In genomic region chr5:154850255-154851062, GRCh38 we compare ENCODE assay signal across 9 cellular contexts. TPM values are rescaled to one million over a fixed set of nuclear protein-coding genes. Genes with fewer than 3 reads are reported as not detected.
DNase-seq lines count a peak whose midpoint lies in the region; ATAC-seq and TF ChIP-seq lines count a peak whose summit lies in the region.
"Had no signal": no experiment of that assay in that cellular context is flagged by ENCODE, and none has a peak within 500 bp of the region (broad histone marks: within the 10 kb centered on the region; RNA-seq: fewer than 3 reads in every experiment).

TSS of gene FAXDC2 (minus strand) at chr5:154850603. CDS start at chr5:154838178, 12,425 bp downstream.

- H3K9me3 Mint-ChIP-seq in CD4-positive, alpha-beta T cell: no peaks in the 10 kb centered on the region
- H3K9me3 Mint-ChIP-seq: activated naive CD8-positive, alpha-beta T cell treated with anti-CD3 and anti-CD28 coated beads, Interleukin-2, amount 10 ng/mL, durations not matched to agents 7 days and 5 days had no signal

- no peak within 1 kb of the TSS for H3K4me3 Mint-ChIP-seq in CD4-positive, alpha-beta T cell
- H3K4me3 Mint-ChIP-seq: activated naive CD8-positive, alpha-beta T cell treated with anti-CD3 and anti-CD28 coated beads, Interleukin-2, amount 10 ng/mL, durations not matched to agents 7 days and 5 days had no signal

- intact Hi-C loops in CD4-positive, alpha-beta T cell (cut with DNase I, micrococcal nuclease): loop anchor here (10.0 kb wide), 2 partner anchors 406 to 656 kb away; partner anchors contain the start of genes GALNT10 (in 1 of the 2) and SAP30L (in 1 of the 2)

- POLR2A ChIA-PET in CD4-positive, alpha-beta T cell (lab: Charles Lee): interaction anchor here (1.4 kb wide), 1 partner anchor 16 kb away, joined by 3 read pairs; no protein-coding TSS in a partner anchor

- H3K4me1 Mint-ChIP-seq in CD4-positive, alpha-beta T cell (ENCODE audit: low read depth): peaks cover 9% of the 10 kb centered on the region
- H3K4me1 Mint-ChIP-seq: activated naive CD8-positive, alpha-beta T cell treated with anti-CD3 and anti-CD28 coated beads, Interleukin-2, amount 10 ng/mL, durations not matched to agents 7 days and 5 days had no signal

- H3K27me3 Mint-ChIP-seq in CD4-positive, alpha-beta T cell: no peaks in the 10 kb centered on the region
- H3K27me3 Mint-ChIP-seq: activated naive CD8-positive, alpha-beta T cell treated with anti-CD3 and anti-CD28 coated beads, Interleukin-2, amount 10 ng/mL, durations not matched to agents 7 days and 5 days had no signal

- no peaks in the 10 kb centered on the region for H3K36me3 ChIP-seq in thoracic aorta

- no peaks in the 10 kb centered on the region for H3K9me3 ChIP-seq in thoracic aorta
- H3K9me3 ChIP-seq in CD4-positive, alpha-beta T cell (ENCODE audit: control insufficient read depth, low read length): no peaks in the 10 kb centered on the region

- H3K27ac Mint-ChIP-seq in CD4-positive, alpha-beta T cell: no peak within 1 kb of the TSS
- H3K27ac Mint-ChIP-seq: activated naive CD8-positive, alpha-beta T cell treated with anti-CD3 and anti-CD28 coated beads, Interleukin-2, amount 10 ng/mL, durations not matched to agents 7 days and 5 days had no signal

- peak; percentile 79 for DNase-seq in AG10803 (ENCODE audit: low read depth)
- peak; percentile 71 for DNase-seq in KBM-7
- peak; percentile 86 for DNase-seq in epidermal melanocyte (ENCODE audit: insufficient read length, low spot score)
- peak; percentile 93 for DNase-seq in medulla oblongata (ENCODE audit: extremely low spot score)
- peak; percentile 55 for DNase-seq in thoracic aorta (ENCODE audit: low spot score)
- no peak for DNase-seq in CD4-positive, alpha-beta T cell
- DNase-seq: activated naive CD8-positive, alpha-beta T cell treated with anti-CD3 and anti-CD28 coated beads, Interleukin-2, amount 10 ng/mL, durations not matched to agents 7 days and 5 days had no signal

- H3K27ac ChIP-seq in thoracic aorta: peak within 1 kb of the TSS; percentile 73 to 78
- H3K27ac ChIP-seq in CD4-positive, alpha-beta T cell (ENCODE audit: low read depth, low read length): no peak within 1 kb of the TSS

- TF ChIP-seq CTCF in AG10803 (conservative IDR thresholded peaks at IDR 0.05; ENCODE audit: low read length) (no peak), thoracic aorta (IDR thresholded peaks at IDR 0.05) (no peak)
- TF ChIP-seq CTCF in CD4-positive, alpha-beta T cell (IDR thresholded peaks at IDR 0.05): no peak

- in situ Hi-C loops in KBM-7 (cut with MboI; ENCODE audit: low pct_unique_long_range_greater_than_20kb, low sequenced_read_pairs): no loop called here

- CTCF ChIA-PET in CD4-positive, alpha-beta T cell (lab: Charles Lee): no interaction called here

- peaks cover 12 to 41% of the 10 kb centered on the region in 2 donors for H3K4me1 ChIP-seq in thoracic aorta (ENCODE audit: control insufficient read depth in 1 of 2, low read depth in 2 of 2)

- ATAC-seq in thoracic aorta (ENCODE audit: insufficient number of reproducible peaks, low FRiP score, low read depth) (peak; percentile 95), GM21825 (IDR thresholded peaks at IDR 0.05; ENCODE audit: unreplicated experiment) (no peak), HG03520 (IDR thresholded peaks at IDR 0.05; ENCODE audit: unreplicated experiment) (no peak)
- no peak for ATAC-seq in CD4-positive, alpha-beta T cell (ENCODE audit: poor library complexity)

- no peaks in the 10 kb centered on the region for H3K27me3 ChIP-seq in thoracic aorta (replicated peaks; ENCODE audit: insufficient read depth)
- H3K27me3 ChIP-seq in CD4-positive, alpha-beta T cell (ENCODE audit: control insufficient read depth, insufficient read depth, low read length): no peaks in the 10 kb centered on the region

- peak within 1 kb of the TSS; percentile 76 for H3K4me3 ChIP-seq in AG10803 (ENCODE audit: low read length)
- peak within 1 kb of the TSS; percentile 73 for H3K4me3 ChIP-seq in thoracic aorta

- no peaks in the 10 kb centered on the region for H3K36me3 Mint-ChIP-seq in CD4-positive, alpha-beta T cell (ENCODE audit: low read depth)
- H3K36me3 Mint-ChIP-seq: activated naive CD8-positive, alpha-beta T cell treated with anti-CD3 and anti-CD28 coated beads, Interleukin-2, amount 10 ng/mL, durations not matched to agents 7 days and 5 days had no signal

RNA-seq across cellular contexts. Expression of gene FAXDC2, which starts in this region (rescaled TPM):
- total RNA-seq in thoracic aorta: 10 to 100 TPM; 43.9 to 70.5 TPM
- total RNA-seq in CD4-positive, alpha-beta T cell: not detected
- total RNA-seq: activated naive CD8-positive, alpha-beta T cell treated with anti-CD3 and anti-CD28 coated beads, Interleukin-2, amount 10 ng/mL, durations not matched to agents 7 days and 5 days had no signal

Comparison
In these comparisons a context has a peak if more than half of its experiments do, and no peak if none do; other contexts are left out.
1. RNA of gene FAXDC2 (total RNA-seq): 43.9 to 70.5 TPM in thoracic aorta; not detected in CD4-positive, alpha-beta T cell; every median in the first group is over 10 times any median in the second.
2. DNase-seq: peak in AG10803 (single experiment), KBM-7 (single experiment), epidermal melanocyte (single experiment), medulla oblongata (single experiment) and thoracic aorta (single experiment); none in CD4-positive, alpha-beta T cell (0 of 10).